ENCODE assay signal across 8 cellular contexts in genomic region chr22:39388261-39389011, GRCh38. TPM values are rescaled to one million over a fixed set of nuclear protein-coding genes. Genes with fewer than 3 reads are reported as not detected.
DNase-seq lines count a peak whose midpoint lies in the region; ATAC-seq and FAIRE-seq lines count a peak whose summit lies in the region.

No MANE protein-coding gene starts in this region.

- no peak for ATAC-seq in GM21717 (IDR thresholded peaks at IDR 0.05; ENCODE audit: unreplicated experiment)
- ATAC-seq in GM21576 (IDR thresholded peaks at IDR 0.05; ENCODE audit: unreplicated experiment) = no peak

- DNase-seq in EL (peak; percentile 92), brain pericyte (ENCODE audit: low read depth, low spot score) (peak; percentile 21)

- H3K4me1 ChIP-seq in HUES6 (ENCODE audit: control insufficient read depth, insufficient read depth, low read length) = no peaks in the 10 kb centered on the region
- H3K4me1 ChIP-seq in iPS-18a (ENCODE audit: control insufficient read depth, low read depth, low read length) = no peaks in the 10 kb centered on the region
- peaks cover 6% of the 10 kb centered on the region for H3K4me1 ChIP-seq in skeletal muscle satellite cell (ENCODE audit: control insufficient read depth, insufficient read depth, low read length)

- H3K9ac ChIP-seq in HUES6 (ENCODE audit: low read length) (peak overlapping the region; percentile 13), iPS-18a (ENCODE audit: low read length) (no peak overlapping the region), skeletal muscle satellite cell (ENCODE audit: low read depth, low read length) (peak overlapping the region; percentile 13)

- H3K36me3 ChIP-seq in HUES6 (ENCODE audit: control insufficient read depth, insufficient read depth, low read length) = no peaks in the 10 kb centered on the region
- H3K36me3 ChIP-seq in iPS-18a (ENCODE audit: control insufficient read depth, low read depth, low read length) = no peaks in the 10 kb centered on the region
- no peaks in the 10 kb centered on the region for H3K36me3 ChIP-seq in skeletal muscle satellite cell (ENCODE audit: insufficient read depth, low read length)

- H3K4me3 ChIP-seq in HUES6 (ENCODE audit: low read depth, low read length) = peak overlapping the region; percentile 72
- peak overlapping the region; percentile 56 for H3K4me3 ChIP-seq in iPS-18a (ENCODE audit: low read length)
- H3K4me3 ChIP-seq in skeletal muscle satellite cell (ENCODE audit: low read length) = peak overlapping the region; percentile 76

- no peak overlapping the region for H3K27ac ChIP-seq in HUES6 (ENCODE audit: low read depth, low read length)
- no peak overlapping the region for H3K27ac ChIP-seq in iPS-18a (ENCODE audit: low read length)

- H3K27me3 ChIP-seq in HUES6 (ENCODE audit: control insufficient read depth, insufficient read depth, low read length) (peaks cover 15% of the 10 kb centered on the region), iPS-18a (ENCODE audit: control insufficient read depth, insufficient read depth, low read length) (peaks cover 17% of the 10 kb centered on the region), skeletal muscle satellite cell (ENCODE audit: control insufficient read depth, insufficient read depth, low read length) (peaks cover 27% of the 10 kb centered on the region)

- peak overlapping the region; percentile 94 for H3K4me2 ChIP-seq in skeletal muscle satellite cell (ENCODE audit: low read length)

- peak; percentile 77 for FAIRE-seq in TTC549 (lab: Jason Lieb, UNC)

- no peaks in the 10 kb centered on the region for H3K9me3 ChIP-seq in HUES6 (ENCODE audit: control insufficient read depth, insufficient read depth, low read depth, low read length)
- no peaks in the 10 kb centered on the region for H3K9me3 ChIP-seq in iPS-18a (ENCODE audit: control insufficient read depth, low read depth, low read length)
- H3K9me3 ChIP-seq in skeletal muscle satellite cell (replicated peaks; ENCODE audit: low read length) = no peaks in the 10 kb centered on the region

RNA-seq across cellular contexts. Expression of gene TAB1, which starts 11.1 kb away (rescaled TPM):
- total RNA-seq in skeletal muscle satellite cell (2012; rRNA removed) = 9.2 and 11.2 TPM in 2 replicates

RNA-seq across cellular contexts. Expression of gene SYNGR1, which starts 38.6 kb away (rescaled TPM):
- 1.7 TPM in 1 of 2 replicates, not detected in the other for total RNA-seq in skeletal muscle satellite cell (2012; rRNA removed)
